In genomic region chr21:42515708-42516502, GRCh38 we compare ENCODE assay signal across 1 cellular context.
TF ChIP-seq lines count a peak whose summit lies in the region.

No MANE protein-coding gene starts in this region.

TF ChIP-seq in WTC11, 78 proteins besides CTCF, POLR2A, EP300 and RAD21 (continued from another document):
- TF ChIP-seq, protein P1, sequence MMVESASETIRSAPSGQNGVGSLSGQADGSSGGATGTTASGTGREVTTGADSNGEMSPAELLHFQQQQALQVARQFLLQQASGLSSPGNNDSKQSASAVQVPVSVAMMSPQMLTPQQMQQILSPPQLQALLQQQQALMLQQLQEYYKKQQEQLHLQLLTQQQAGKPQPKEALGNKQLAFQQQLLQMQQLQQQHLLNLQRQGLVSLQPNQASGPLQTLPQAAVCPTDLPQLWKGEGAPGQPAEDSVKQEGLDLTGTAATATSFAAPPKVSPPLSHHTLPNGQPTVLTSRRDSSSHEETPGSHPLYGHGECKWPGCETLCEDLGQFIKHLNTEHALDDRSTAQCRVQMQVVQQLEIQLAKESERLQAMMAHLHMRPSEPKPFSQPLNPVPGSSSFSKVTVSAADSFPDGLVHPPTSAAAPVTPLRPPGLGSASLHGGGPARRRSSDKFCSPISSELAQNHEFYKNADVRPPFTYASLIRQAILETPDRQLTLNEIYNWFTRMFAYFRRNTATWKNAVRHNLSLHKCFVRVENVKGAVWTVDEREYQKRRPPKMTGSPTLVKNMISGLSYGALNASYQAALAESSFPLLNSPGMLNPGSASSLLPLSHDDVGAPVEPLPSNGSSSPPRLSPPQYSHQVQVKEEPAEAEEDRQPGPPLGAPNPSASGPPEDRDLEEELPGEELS (CRISPR knock-in tag; IDR thresholded peaks at IDR 0.05): no peak
- TF ChIP-seq, protein P2, sequence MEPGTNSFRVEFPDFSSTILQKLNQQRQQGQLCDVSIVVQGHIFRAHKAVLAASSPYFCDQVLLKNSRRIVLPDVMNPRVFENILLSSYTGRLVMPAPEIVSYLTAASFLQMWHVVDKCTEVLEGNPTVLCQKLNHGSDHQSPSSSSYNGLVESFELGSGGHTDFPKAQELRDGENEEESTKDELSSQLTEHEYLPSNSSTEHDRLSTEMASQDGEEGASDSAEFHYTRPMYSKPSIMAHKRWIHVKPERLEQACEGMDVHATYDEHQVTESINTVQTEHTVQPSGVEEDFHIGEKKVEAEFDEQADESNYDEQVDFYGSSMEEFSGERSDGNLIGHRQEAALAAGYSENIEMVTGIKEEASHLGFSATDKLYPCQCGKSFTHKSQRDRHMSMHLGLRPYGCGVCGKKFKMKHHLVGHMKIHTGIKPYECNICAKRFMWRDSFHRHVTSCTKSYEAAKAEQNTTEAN (CRISPR knock-in tag; IDR thresholded peaks at IDR 0.05): no peak
- no peak for TF ChIP-seq TCF7 (CRISPR knock-in tag; IDR thresholded peaks at IDR 0.05; ENCODE audit: low read depth)
- no peak for TF ChIP-seq SP1 (CRISPR knock-in tag; conservative IDR thresholded peaks at IDR 0.05)
- TF ChIP-seq, protein P3, sequence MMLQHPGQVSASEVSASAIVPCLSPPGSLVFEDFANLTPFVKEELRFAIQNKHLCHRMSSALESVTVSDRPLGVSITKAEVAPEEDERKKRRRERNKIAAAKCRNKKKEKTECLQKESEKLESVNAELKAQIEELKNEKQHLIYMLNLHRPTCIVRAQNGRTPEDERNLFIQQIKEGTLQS (CRISPR knock-in tag; conservative IDR thresholded peaks at IDR 0.05): no peak
- TF ChIP-seq CREM (CRISPR knock-in tag; IDR thresholded peaks at IDR 0.05): no peak
- no peak for TF ChIP-seq ZNF121 (CRISPR knock-in tag; IDR thresholded peaks at IDR 0.05)
- no peak for TF ChIP-seq ESRRA (CRISPR knock-in tag; IDR thresholded peaks at IDR 0.05; ENCODE audit: borderline replicate concordance)
- no peak for TF ChIP-seq OVOL2 (CRISPR knock-in tag; IDR thresholded peaks at IDR 0.05; ENCODE audit: borderline replicate concordance)
- no peak for TF ChIP-seq NFYB (CRISPR knock-in tag; conservative IDR thresholded peaks at IDR 0.05; ENCODE audit: low read depth)
- TF ChIP-seq ELF4 (CRISPR knock-in tag; IDR thresholded peaks at IDR 0.05; ENCODE audit: low read depth): no peak
- TF ChIP-seq, protein P4, sequence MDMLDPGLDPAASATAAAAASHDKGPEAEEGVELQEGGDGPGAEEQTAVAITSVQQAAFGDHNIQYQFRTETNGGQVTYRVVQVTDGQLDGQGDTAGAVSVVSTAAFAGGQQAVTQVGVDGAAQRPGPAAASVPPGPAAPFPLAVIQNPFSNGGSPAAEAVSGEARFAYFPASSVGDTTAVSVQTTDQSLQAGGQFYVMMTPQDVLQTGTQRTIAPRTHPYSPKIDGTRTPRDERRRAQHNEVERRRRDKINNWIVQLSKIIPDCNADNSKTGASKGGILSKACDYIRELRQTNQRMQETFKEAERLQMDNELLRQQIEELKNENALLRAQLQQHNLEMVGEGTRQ (CRISPR knock-in tag; IDR thresholded peaks at IDR 0.05): no peak
- TF ChIP-seq NR2C2 (CRISPR knock-in tag; IDR thresholded peaks at IDR 0.05): no peak
